ENCODE assay signal across 8 cellular contexts in genomic region chr4:161555689-161556660, GRCh38.
DNase-seq lines count a peak whose midpoint lies in the region; ATAC-seq and TF ChIP-seq lines count a peak whose summit lies in the region.

No MANE protein-coding gene starts in this region.

- no peak overlapping the region for H3K4ac ChIP-seq in mesenchymal stem cell (ENCODE audit: low read depth in 1 of 2, low read length in 2 of 2)

- H3K9me3 ChIP-seq in PC-3 (ENCODE audit: low read length) = no peaks in the 10 kb centered on the region
- H3K9me3 ChIP-seq in mesenchymal stem cell (ENCODE audit: control insufficient read depth, low read length) = no peaks in the 10 kb centered on the region

- H3K27ac ChIP-seq in PC-3 (ENCODE audit: low read length) = no peak overlapping the region
- no peak overlapping the region for H3K27ac ChIP-seq in mesenchymal stem cell (ENCODE audit: low read length, poor library complexity, severe bottlenecking)

- no peak overlapping the region for H2BK5ac ChIP-seq in mesenchymal stem cell (ENCODE audit: low read depth, low read length, poor library complexity, severe bottlenecking)

- POLR2A ChIA-PET in PC-3 (lab: Charles Lee; ENCODE audit: unreplicated experiment) = no interaction called here

- intact Hi-C loops in PC-3 (cut with micrococcal nuclease) = no loop called here

- H2BK15ac ChIP-seq in mesenchymal stem cell (ENCODE audit: low read depth, poor library complexity, severe bottlenecking) = no peak overlapping the region

- no peaks in the 10 kb centered on the region for H4K20me1 ChIP-seq in PC-3 (ENCODE audit: low read length)

- H3K4me3 ChIP-seq in PC-3 (ENCODE audit: low read length) (no peak overlapping the region), mesenchymal stem cell (ENCODE audit: insufficient read depth in 1 of 2, low read depth in 1 of 2, low read length in 2 of 2) (no peak overlapping the region)

- peak; percentile 87 for ATAC-seq in GM18867 (IDR thresholded peaks at IDR 0.05; ENCODE audit: unreplicated experiment)
- ATAC-seq in HG02840 (IDR thresholded peaks at IDR 0.05; ENCODE audit: low FRiP score, unreplicated experiment) = peak; percentile 62
- no peak for ATAC-seq in PC-3
- no peak for ATAC-seq in activated CD4-positive, CD25-positive, alpha-beta regulatory T cell treated with anti-CD3 and anti-CD28 coated beads, Interleukin-2, amount 50 U/mL, for 24 hours

- TF ChIP-seq CTCF in PC-3 (conservative IDR thresholded peaks at IDR 0.05; ENCODE audit: low read depth, low read length) = no peak

- no peaks in the 10 kb centered on the region for H3K79me2 ChIP-seq in PC-3 (ENCODE audit: low read length)

- H3F3A ChIP-seq in PC-3 (ENCODE audit: low read length, unreplicated experiment) = no peaks in the 10 kb centered on the region

- peak; percentile 32 for DNase-seq in PC-3
- DNase-seq in mesenchymal stem cell = peak; percentile 82
- DNase-seq in activated CD4-positive, CD25-positive, alpha-beta regulatory T cell treated with anti-CD3 and anti-CD28 coated beads, Interleukin-2, amount 50 U/mL, for 72 hours = no peak
- DNase-seq in NCI-H345 (lab: John Stamatoyannopoulos, UW) = no peak
- DNase-seq in NCI-H524 (lab: John Stamatoyannopoulos, UW) = no peak

- CTCF ChIA-PET in PC-3 (lab: Charles Lee) = no interaction called here

- no peak overlapping the region for H4K91ac ChIP-seq in mesenchymal stem cell (ENCODE audit: low read length)

- H3K36me3 ChIP-seq in PC-3 (ENCODE audit: low read depth, low read length) (no peaks in the 10 kb centered on the region), mesenchymal stem cell (ENCODE audit: control insufficient read depth in 1 of 2, insufficient read depth in 2 of 2, low read depth in 1 of 2, low read length in 2 of 2) (no peaks in the 10 kb centered on the region)

- H3K18ac ChIP-seq in mesenchymal stem cell (ENCODE audit: low read depth in 1 of 2, low read length in 2 of 2) = no peak overlapping the region

- H2BK12ac ChIP-seq in mesenchymal stem cell (ENCODE audit: low read length in 2 of 2) = no peak overlapping the region

- H3K4me1 ChIP-seq in PC-3 (ENCODE audit: insufficient read depth, low read length) = peaks cover 22% of the 10 kb centered on the region
- no peaks in the 10 kb centered on the region for H3K4me1 ChIP-seq in mesenchymal stem cell (ENCODE audit: control insufficient read depth, insufficient read depth, low read depth, low read length)

- no peak overlapping the region for H3K9ac ChIP-seq in PC-3 (ENCODE audit: low read length)
- no peak overlapping the region for H3K9ac ChIP-seq in mesenchymal stem cell (ENCODE audit: low read length)

- no peaks in the 10 kb centered on the region for H3K9me2 ChIP-seq in PC-3 (replicated peaks; ENCODE audit: low read length)

- H3K14ac ChIP-seq in mesenchymal stem cell (ENCODE audit: low read length in 2 of 2) = no peak overlapping the region

- H3K4me2 ChIP-seq in PC-3 (ENCODE audit: low read length) = no peak overlapping the region
- no peak overlapping the region for H3K4me2 ChIP-seq in mesenchymal stem cell (ENCODE audit: low read length, poor library complexity, severe bottlenecking)

- no peaks in the 10 kb centered on the region for H3K27me3 ChIP-seq in PC-3 (ENCODE audit: low read length)
- H3K27me3 ChIP-seq in mesenchymal stem cell (ENCODE audit: control insufficient read depth in 1 of 2, insufficient read depth in 1 of 2, low read length in 2 of 2) = no peaks in the 10 kb centered on the region

- BruUV-seq in PC-3 (replicated peaks; lab: Mats Ljungman, UMichigan) = no TSS peak

- no peak overlapping the region for H4K8ac ChIP-seq in mesenchymal stem cell (ENCODE audit: low read length)

- H2AK5ac ChIP-seq in mesenchymal stem cell (ENCODE audit: low read length, severe bottlenecking) = no peak overlapping the region

- WGBS in mesenchymal stem cell = 0% methylated on average over 1 of the region's 5 CpGs

- no peak overlapping the region for H3K23ac ChIP-seq in mesenchymal stem cell (ENCODE audit: low read length in 2 of 2)

- H3K79me1 ChIP-seq in mesenchymal stem cell (replicated peaks; ENCODE audit: low read length, poor library complexity, severe bottlenecking) = no peaks in the 10 kb centered on the region

- H2AFZ ChIP-seq in PC-3 (ENCODE audit: low read length) = no peak overlapping the region
- no peak overlapping the region for H2AFZ ChIP-seq in mesenchymal stem cell (ENCODE audit: low read depth, low read length)

- no peak overlapping the region for H2BK120ac ChIP-seq in mesenchymal stem cell (ENCODE audit: low read depth, low read length)

Comparison
In these comparisons a context has a peak if more than half of its experiments do, and no peak if none do; other contexts are left out.
1. ATAC-seq: peak in GM18867 (single experiment) and HG02840 (single experiment); none in PC-3 (single experiment) and activated CD4-positive, CD25-positive, alpha-beta regulatory T cell treated with anti-CD3 and anti-CD28 coated beads, Interleukin-2, amount 50 U/mL, for 24 hours (0 of 2).
2. DNase-seq: peak in PC-3 (single experiment) and mesenchymal stem cell (single experiment); none in activated CD4-positive, CD25-positive, alpha-beta regulatory T cell treated with anti-CD3 and anti-CD28 coated beads, Interleukin-2, amount 50 U/mL, for 72 hours (single experiment), NCI-H345 (single experiment) and NCI-H524 (0 of 2).